33 cellular contexts compared by ENCODE assay signal in the genomic region with DNA sequence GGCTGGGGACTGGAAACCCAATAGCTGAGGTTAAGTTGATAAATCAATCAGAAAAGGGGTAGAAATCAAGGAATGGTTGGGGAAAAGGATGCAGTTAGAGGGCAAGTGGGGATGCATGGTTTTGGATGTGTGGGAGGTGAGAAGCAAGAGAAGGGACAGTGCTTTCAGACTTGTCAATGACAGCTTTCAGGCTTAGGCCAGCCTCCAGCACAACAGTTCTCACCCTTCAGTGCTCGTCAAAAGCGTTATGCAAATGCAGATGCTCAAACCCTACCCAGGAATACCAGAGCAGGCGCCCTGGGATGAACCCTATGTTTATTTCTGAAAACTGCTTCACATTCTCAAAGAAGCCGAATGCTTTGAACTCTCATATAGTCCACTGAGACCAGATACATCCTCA.
"Had no signal": no experiment of that assay in that cellular context is flagged by ENCODE, and none has a peak within 500 bp of the region (broad histone marks: within the 10 kb centered on the region; RNA-seq: fewer than 3 reads in every experiment).

No MANE protein-coding gene starts in this region.

- ATAC-seq: activated CD8-positive, alpha-beta memory T cell treated with anti-CD3 and anti-CD28 coated beads, Interleukin-2, amount 10 ng/mL, durations not matched to agents 7 days and 5 days; activated naive CD8-positive, alpha-beta T cell treated with anti-CD3 and anti-CD28 coated beads, Interleukin-2, amount 50 U/mL, for 24 hours had no signal

- H2AFZ ChIP-seq: PC-9 had no signal

- FAIRE-seq: bronchial epithelial cell had no signal

- H3K27ac ChIP-seq: PC-9, WERI-Rb-1 had no signal

- H3K36me3 ChIP-seq: WERI-Rb-1 had no signal

- DNase-seq: activated CD4-positive, alpha-beta memory T cell treated with anti-CD3 and anti-CD28 coated beads, Interleukin-2, amount 10 ng/mL, durations not matched to agents 7 days and 5 days; activated CD4-positive, alpha-beta T cell treated with anti-CD3 and anti-CD28 coated beads for 1 hour; activated CD4-positive, alpha-beta T cell treated with anti-CD3 and anti-CD28 coated beads for 48 hours; activated CD4-positive, CD25-positive, alpha-beta regulatory T cell; activated CD8-positive, alpha-beta memory T cell treated with anti-CD3 and anti-CD28 coated beads for 24 hours; activated CD8-positive, alpha-beta memory T cell treated with anti-CD3 and anti-CD28 coated beads, Interleukin-2, amount 10 ng/mL, durations not matched to agents 7 days and 5 days; activated CD8-positive, alpha-beta memory T cell treated with anti-CD3 and anti-CD28 coated beads, Interleukin-2, amount 50 U/mL, for 48 hours; activated effector memory CD4-positive, alpha-beta T cell treated with Interleukin-2 at 50 U/mL for 16 hours; activated naive CD4-positive, alpha-beta T cell treated with anti-CD3 and anti-CD28 coated beads, Interleukin-2, amount 10 ng/mL, durations not matched to agents 7 days and 5 days; activated naive CD8-positive, alpha-beta T cell treated with anti-CD3 and anti-CD28 coated beads, Interleukin-2, amount 50 U/mL, for 24 hours; activated T-cell treated with anti-CD3 and anti-CD28 coated beads, Interleukin-2, amount 50 U/mL, for 48 hours; anterior cingulate cortex; caudate nucleus; Karpas-422; NCI-H1048; NCI-H1105 treated with DMSO at 0.1 percent for 48 hours; NCI-H1436; NCI-H1694 treated with DMSO at 0.1 percent for 48 hours; NCI-H2029; NCI-H2171; NCI-H510A; NCI-H526; NCI-H748 treated with DMSO at 0.1 percent for 48 hours; PC-9; Right ventricle myocardium superior; SW 1271; T-helper 1 cell; T-helper 2 cell; T1000; WERI-Rb-1 had no signal

- H3K9me3 Mint-ChIP-seq: activated CD4-positive, alpha-beta memory T cell treated with anti-CD3 and anti-CD28 coated beads, Interleukin-2, amount 10 ng/mL, durations not matched to agents 7 days and 5 days; activated naive CD4-positive, alpha-beta T cell treated with anti-CD3 and anti-CD28 coated beads, Interleukin-2, amount 10 ng/mL, durations not matched to agents 7 days and 5 days; activated naive CD8-positive, alpha-beta T cell treated with anti-CD3 and anti-CD28 coated beads, Interleukin-2, amount 50 U/mL, for 24 hours; brain had no signal

- H3K4me2 ChIP-seq: PC-9 had no signal

- H3K36me3 Mint-ChIP-seq: activated naive CD4-positive, alpha-beta T cell treated with anti-CD3 and anti-CD28 coated beads, Interleukin-2, amount 10 ng/mL, durations not matched to agents 7 days and 5 days; brain had no signal

- H3K4me3 Mint-ChIP-seq: activated CD4-positive, alpha-beta memory T cell treated with anti-CD3 and anti-CD28 coated beads, Interleukin-2, amount 10 ng/mL, durations not matched to agents 7 days and 5 days; activated CD8-positive, alpha-beta memory T cell treated with anti-CD3 and anti-CD28 coated beads, Interleukin-2, amount 10 ng/mL, durations not matched to agents 7 days and 5 days; activated naive CD4-positive, alpha-beta T cell treated with anti-CD3 and anti-CD28 coated beads, Interleukin-2, amount 10 ng/mL, durations not matched to agents 7 days and 5 days; activated naive CD8-positive, alpha-beta T cell; activated naive CD8-positive, alpha-beta T cell treated with anti-CD3 and anti-CD28 coated beads, Interleukin-2, amount 50 U/mL, for 24 hours; brain had no signal

- H3K27me3 Mint-ChIP-seq: activated CD4-positive, alpha-beta memory T cell treated with anti-CD3 and anti-CD28 coated beads, Interleukin-2, amount 10 ng/mL, durations not matched to agents 7 days and 5 days; activated CD8-positive, alpha-beta memory T cell treated with anti-CD3 and anti-CD28 coated beads, Interleukin-2, amount 10 ng/mL, durations not matched to agents 7 days and 5 days; activated naive CD8-positive, alpha-beta T cell; activated naive CD8-positive, alpha-beta T cell treated with anti-CD3 and anti-CD28 coated beads, Interleukin-2, amount 50 U/mL, for 24 hours; brain had no signal

- H3K4me3 ChIP-seq: PC-9 had no signal

- H3K27ac Mint-ChIP-seq: activated CD4-positive, alpha-beta memory T cell treated with anti-CD3 and anti-CD28 coated beads, Interleukin-2, amount 10 ng/mL, durations not matched to agents 7 days and 5 days; activated CD8-positive, alpha-beta memory T cell treated with anti-CD3 and anti-CD28 coated beads, Interleukin-2, amount 10 ng/mL, durations not matched to agents 7 days and 5 days; activated naive CD4-positive, alpha-beta T cell treated with anti-CD3 and anti-CD28 coated beads, Interleukin-2, amount 10 ng/mL, durations not matched to agents 7 days and 5 days; activated naive CD8-positive, alpha-beta T cell treated with anti-CD3 and anti-CD28 coated beads, Interleukin-2, amount 50 U/mL, for 24 hours had no signal
